In the genomic region with DNA sequence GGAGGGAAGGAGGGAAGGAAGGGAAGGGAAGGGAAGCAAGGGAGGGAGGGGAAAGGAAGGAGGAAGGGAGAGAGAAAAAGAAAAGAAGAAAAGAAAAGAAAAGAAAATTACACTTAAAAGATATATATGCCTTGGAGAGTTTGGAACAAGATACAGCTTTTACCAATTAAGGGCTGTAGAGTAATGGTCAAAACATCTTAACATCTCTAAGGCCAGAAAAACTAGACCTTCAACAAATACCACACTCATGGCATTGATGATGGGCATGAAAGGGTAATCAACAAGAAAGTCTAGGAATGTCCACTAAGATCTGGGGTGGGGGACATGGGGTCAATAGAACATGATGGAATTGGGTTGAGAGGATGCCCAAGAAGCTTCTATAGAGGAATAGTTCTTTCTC, we compare ENCODE assay signal across 25 cellular contexts.
DNase-seq lines count a peak whose midpoint lies in the region; ATAC-seq, FAIRE-seq and TF ChIP-seq lines count a peak whose summit lies in the region.
"Had no signal": no experiment of that assay in that cellular context is flagged by ENCODE, and none has a peak within 500 bp of the region (broad histone marks: within the 10 kb centered on the region; RNA-seq: fewer than 3 reads in every experiment).

No MANE protein-coding gene starts in this region.

- TF ChIP-seq POLR2A in HepG2 (IDR thresholded peaks at IDR 0.05; ENCODE audit: insufficient read depth in 1 of 2, low read depth in 2 of 2, low read length in 2 of 2) (no peak), right lobe of liver (IDR thresholded peaks at IDR 0.05) (no peak)

- DNase-seq in HepG2 (ENCODE audit: low spot score) (no peak), right lobe of liver (no peak), ascending aorta (ENCODE audit: low spot score in 2 of 2) (no peak), osteoblast (ENCODE audit: insufficient read length, low spot score, missing footprints) (peak; percentile 27), EL (no peak), NCI-H1417 treated with DMSO at 0.1 percent for 48 hours (lab: John Stamatoyannopoulos, UW) (no peak)
- no peak for DNase-seq in activated CD4-positive, alpha-beta T cell treated with anti-CD3 and anti-CD28 coated beads for 36 hours
- no peak for DNase-seq in stimulated activated CD4-positive, alpha-beta T cell treated with anti-CD3 and anti-CD28 coated beads, Interleukin-1b, Interleukin-23, amount 100 ng/mL, for 48 hours
- DNase-seq: ACHN, BE2C, Calu3, DND-41, H9, Kasumi-1, NCI-H1092 treated with DMSO at 0.1 percent for 48 hours, NCI-H1436 treated with DMSO at 0.1 percent for 48 hours, NCI-H187 treated with DMSO at 0.1 percent for 48 hours, NCI-H2107, NCI-H524, NCI-H748 treated with DMSO at 0.1 percent for 48 hours, SIG-M5 had no signal

- POLR2A ChIA-PET in HepG2 (lab: Yijun Ruan, JAX): interaction anchor here (0.6 kb wide), 1 partner anchor 11 kb away, joined by 3 read pairs; no protein-coding TSS in a partner anchor
- POLR2A ChIA-PET in activated CD4-positive, alpha-beta T cell treated with anti-CD3 and anti-CD28 coated beads for 36 hours (lab: Charles Lee): no interaction called here

- TF ChIP-seq EP300 in HepG2 (IDR thresholded peaks at IDR 0.05; ENCODE audit: low read depth in 2 of 2, low read length in 2 of 2) (no peak), HepG2 (CRISPR knock-in tag; IDR thresholded peaks at IDR 0.05; ENCODE audit: borderline replicate concordance) (no peak)

- H4K20me1 ChIP-seq in HepG2 (ENCODE audit: insufficient read depth, low read length): peaks cover 14% of the 10 kb centered on the region; the same call in 1 of the 2 replicates
- H4K20me1 ChIP-seq in osteoblast (ENCODE audit: insufficient read depth, low read length): no peaks in the 10 kb centered on the region

- H3K4me1 Mint-ChIP-seq in activated CD4-positive, alpha-beta T cell treated with anti-CD3 and anti-CD28 coated beads for 36 hours: peaks cover 25% of the 10 kb centered on the region
- H3K4me1 Mint-ChIP-seq: H9 had no signal

- no peak overlapping the region for H3K27ac Mint-ChIP-seq in activated CD4-positive, alpha-beta T cell treated with anti-CD3 and anti-CD28 coated beads for 36 hours

- TF ChIP-seq CTCF in HepG2 (CRISPR knock-in tag; IDR thresholded peaks at IDR 0.05) (no peak), right lobe of liver (IDR thresholded peaks at IDR 0.05) (no peak), ascending aorta (IDR thresholded peaks at IDR 0.05) (no peak), osteoblast (IDR thresholded peaks at IDR 0.05; ENCODE audit: extremely low read depth, low read depth, low read length) (no peak)

- TF ChIP-seq RAD21 in HepG2 (CRISPR knock-in tag; IDR thresholded peaks at IDR 0.05): no peak

- no TSS peak for BruUV-seq in HepG2 (replicated peaks; lab: Mats Ljungman, UMichigan)

- H3K36me3 Mint-ChIP-seq in activated CD4-positive, alpha-beta T cell treated with anti-CD3 and anti-CD28 coated beads for 36 hours (ENCODE audit: low read depth): peaks cover 27% of the 10 kb centered on the region

- H3K27ac ChIP-seq in HepG2 (ENCODE audit: extremely low read length, insufficient read depth, low read length) (no peak overlapping the region), right lobe of liver (no peak overlapping the region), ascending aorta (peak overlapping the region; percentile 0 to 41), osteoblast (ENCODE audit: low read depth, low read length) (peak overlapping the region; percentile 12)
- H3K27ac ChIP-seq: 22Rv1, SK-N-MC had no signal

- no peaks in the 10 kb centered on the region for H3K9me3 Mint-ChIP-seq in activated CD4-positive, alpha-beta T cell treated with anti-CD3 and anti-CD28 coated beads for 36 hours (ENCODE audit: low read depth)
- H3K9me3 Mint-ChIP-seq: H9 had no signal

- H3K79me2 ChIP-seq in HepG2 (ENCODE audit: insufficient read depth, low read length) (peaks cover 77% of the 10 kb centered on the region), osteoblast (ENCODE audit: insufficient read depth, low read length) (peaks cover 83% of the 10 kb centered on the region)

- in situ Hi-C loops in HepG2 (cut with HindIII; ENCODE audit: extremely low pct_ligation_motif_present, low pct_unique_long_range_greater_than_20kb): no loop called here

- no peak overlapping the region for H3K9ac ChIP-seq in HepG2 (ENCODE audit: insufficient read depth, low read depth, low read length)

- H2AFZ ChIP-seq in HepG2 (ENCODE audit: low read length) (no peak overlapping the region), osteoblast (ENCODE audit: low read length) (no peak overlapping the region)

- H3K4me3 ChIP-seq in HepG2 (replicated peaks in 1 of 3; ENCODE audit: insufficient read depth in 1 of 3, low read depth in 2 of 3, low read length in 3 of 3): no peak overlapping the region
- H3K4me3 ChIP-seq in right lobe of liver: no peak overlapping the region
- no peak overlapping the region for H3K4me3 ChIP-seq in ascending aorta
- no peak overlapping the region for H3K4me3 ChIP-seq in osteoblast (ENCODE audit: insufficient read depth, low read length)
- H3K4me3 ChIP-seq: SK-N-MC had no signal

- intact Hi-C loops in HepG2 (cut with micrococcal nuclease; ENCODE audit: unreplicated experiment): no loop called here
- intact Hi-C loops in right lobe of liver (cut with DNase I): no loop called here
- intact Hi-C loops in ascending aorta (cut with DNase I): no loop called here
- intact Hi-C loops in activated CD4-positive, alpha-beta T cell treated with anti-CD3 and anti-CD28 coated beads for 36 hours (cut with DNase I, micrococcal nuclease): no loop called here

- H3K9me3 ChIP-seq in HepG2 (ENCODE audit: low read length): no peaks in the 10 kb centered on the region
- no peaks in the 10 kb centered on the region for H3K9me3 ChIP-seq in right lobe of liver
- H3K9me3 ChIP-seq in ascending aorta: no peaks in the 10 kb centered on the region
- H3K9me3 ChIP-seq in osteoblast (ENCODE audit: low read depth, low read length): no peaks in the 10 kb centered on the region
- H3K9me3 ChIP-seq: BE2C had no signal

- H3K4me3 Mint-ChIP-seq in activated CD4-positive, alpha-beta T cell treated with anti-CD3 and anti-CD28 coated beads for 36 hours: no peak overlapping the region
- H3K4me3 Mint-ChIP-seq: H9 had no signal

- H3K36me3 ChIP-seq in HepG2 (replicated peaks in 1 of 2; ENCODE audit: control insufficient read depth in 1 of 2, insufficient read depth in 2 of 2, low read length in 2 of 2) (peaks cover 19 to 57% of the 10 kb centered on the region in 2 experiments), right lobe of liver (peaks cover 0 to 21% (median 5%) of the 10 kb centered on the region in 4 donors), ascending aorta (peaks cover 15 to 22% of the 10 kb centered on the region in 2 donors), osteoblast (ENCODE audit: insufficient read depth, low read length) (peaks cover 21% of the 10 kb centered on the region)

- CTCF ChIA-PET in HepG2 (lab: Yijun Ruan, JAX; ENCODE audit: low intra/inter-chr PET ratio, low total read pairs): no interaction called here
- CTCF ChIA-PET in activated CD4-positive, alpha-beta T cell treated with anti-CD3 and anti-CD28 coated beads for 36 hours (lab: Charles Lee): interaction anchor here (0.6 kb wide), 1 partner anchor 273 kb away, joined by 3 read pairs; no protein-coding TSS in a partner anchor

- H3K4me1 ChIP-seq in HepG2 (ENCODE audit: insufficient read depth, low read length) (peaks cover 26% of the 10 kb centered on the region), right lobe of liver (peaks cover 0 to under 1% (median 0%) of the 10 kb centered on the region in 4 donors), ascending aorta (peaks cover 5 to 27% of the 10 kb centered on the region in 2 donors), osteoblast (ENCODE audit: insufficient read depth, low read length) (peaks cover 45% of the 10 kb centered on the region)
- H3K4me1 ChIP-seq: BE2C had no signal

- ATAC-seq in HepG2 (no peak), right lobe of liver (no peak)
- ATAC-seq in activated CD4-positive, alpha-beta T cell treated with anti-CD3 and anti-CD28 coated beads for 36 hours: no peak

- H3K4me2 ChIP-seq in HepG2 (ENCODE audit: low read depth, low read length): no peak overlapping the region
- H3K4me2 ChIP-seq in osteoblast (ENCODE audit: insufficient read depth, low read length): no peak overlapping the region

- H3K27me3 ChIP-seq in HepG2 (ENCODE audit: control insufficient read depth in 1 of 2, insufficient read depth in 2 of 2, low read length in 2 of 2) (no peaks in the 10 kb centered on the region), right lobe of liver (no peaks in the 10 kb centered on the region), ascending aorta (no peaks in the 10 kb centered on the region), osteoblast (ENCODE audit: insufficient read depth, low read length) (no peaks in the 10 kb centered on the region)
- H3K27me3 ChIP-seq: BE2C had no signal

- FAIRE-seq in HepG2 (lab: Jason Lieb, UNC): no peak
- FAIRE-seq: GM18507, RCC 7860 had no signal

- H3K27me3 Mint-ChIP-seq in activated CD4-positive, alpha-beta T cell treated with anti-CD3 and anti-CD28 coated beads for 36 hours: no peaks in the 10 kb centered on the region

TF ChIP-seq in HepG2, 621 proteins besides CTCF, POLR2A, EP300 and RAD21:
- TF ChIP-seq ZBTB7B (CRISPR knock-in tag; IDR thresholded peaks at IDR 0.05): no peak
- TF ChIP-seq PCBP2 (optimal IDR thresholded peaks at IDR 0.05; ENCODE audit: low read depth, low read length, poor library complexity, severe bottlenecking): peak; percentile 0
- TF ChIP-seq, protein P1, sequence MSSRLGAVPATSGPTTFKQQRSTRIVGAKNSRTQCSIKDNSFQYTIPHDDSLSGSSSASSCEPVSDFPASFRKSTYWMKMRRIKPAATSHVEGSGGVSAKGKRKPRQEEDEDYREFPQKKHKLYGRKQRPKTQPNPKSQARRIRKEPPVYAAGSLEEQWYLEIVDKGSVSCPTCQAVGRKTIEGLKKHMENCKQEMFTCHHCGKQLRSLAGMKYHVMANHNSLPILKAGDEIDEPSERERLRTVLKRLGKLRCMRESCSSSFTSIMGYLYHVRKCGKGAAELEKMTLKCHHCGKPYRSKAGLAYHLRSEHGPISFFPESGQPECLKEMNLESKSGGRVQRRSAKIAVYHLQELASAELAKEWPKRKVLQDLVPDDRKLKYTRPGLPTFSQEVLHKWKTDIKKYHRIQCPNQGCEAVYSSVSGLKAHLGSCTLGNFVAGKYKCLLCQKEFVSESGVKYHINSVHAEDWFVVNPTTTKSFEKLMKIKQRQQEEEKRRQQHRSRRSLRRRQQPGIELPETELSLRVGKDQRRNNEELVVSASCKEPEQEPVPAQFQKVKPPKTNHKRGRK (CRISPR knock-in tag; IDR thresholded peaks at IDR 0.05): 0 out of 2 replicates have a peak, but pooled peaks have one; percentile 24

Comparison
In these comparisons a context has a peak if more than half of its experiments do, and no peak if none do; other contexts are left out.
1. H3K27ac ChIP-seq: peak in ascending aorta (2 of 2) and osteoblast (single experiment); none in HepG2 (single experiment) and right lobe of liver (0 of 3).